ENCODE assay signal across 23 cellular contexts in the genomic region with DNA sequence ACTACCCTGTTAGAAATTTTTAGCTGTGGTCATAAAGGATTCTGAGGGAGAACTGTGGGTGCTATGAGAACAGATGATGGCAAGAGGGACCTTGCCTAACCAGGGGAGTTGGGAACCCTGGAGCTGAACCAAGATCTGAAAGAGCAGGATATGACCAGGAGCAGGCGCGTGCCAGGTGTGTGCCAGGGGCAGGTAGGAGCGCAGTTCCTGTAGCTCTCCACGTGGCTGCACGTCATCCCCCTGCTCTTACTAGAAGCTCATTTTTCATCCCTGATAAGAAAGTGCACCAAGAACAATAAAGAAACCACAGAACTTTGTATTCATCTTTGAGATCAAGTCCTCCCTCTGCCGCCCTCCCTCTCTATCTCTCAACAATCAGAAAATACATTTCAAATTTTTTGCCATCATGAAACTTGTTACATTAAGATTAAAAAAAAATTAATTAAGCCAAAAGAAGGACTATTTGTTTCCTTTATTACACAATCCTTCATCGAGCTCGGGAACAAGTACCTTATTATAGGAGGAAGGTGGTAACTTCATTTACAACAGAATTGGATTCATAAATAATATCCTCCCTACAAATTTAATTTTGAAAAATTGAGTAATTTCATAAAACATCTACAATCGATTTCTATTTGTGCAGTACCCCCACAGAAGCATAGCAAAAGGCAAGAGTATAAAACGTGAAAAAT.
"Had no signal": no experiment of that assay in that cellular context is flagged by ENCODE, and none has a peak within 500 bp of the region (broad histone marks: within the 10 kb centered on the region; RNA-seq: fewer than 3 reads in every experiment).

No MANE protein-coding gene starts in this region.

- H3K27ac ChIP-seq: adrenal gland, Peyer's patch had no signal

- ATAC-seq: activated CD4-positive, alpha-beta T cell treated with anti-CD3 and anti-CD28 coated beads for 36 hours; T-helper 17 cell had no signal

- H3K27me3 ChIP-seq: adrenal gland, Peyer's patch had no signal

- DNase-seq: activated B cell treated with CpG ODN at 0.5 μM for 24 hours; activated CD4-positive, alpha-beta memory T cell treated with anti-CD3 and anti-CD28 coated beads, Interleukin-2, amount 10 ng/mL, durations not matched to agents 7 days and 5 days; activated CD4-positive, alpha-beta T cell treated with anti-CD3 and anti-CD28 coated beads for 36 hours; activated CD4-positive, alpha-beta T cell treated with anti-CD3 and anti-CD28 coated beads, Interleukin-2, amount 50 U/mL, for 1 hour; activated naive CD4-positive, alpha-beta T cell treated with anti-CD3 and anti-CD28 coated beads, Interleukin-2, amount 50 U/mL, for 16 hours; activated naive CD8-positive, alpha-beta T cell treated with anti-CD3 and anti-CD28 coated beads, Interleukin-2, amount 10 ng/mL, durations not matched to agents 7 days and 5 days; activated T-cell treated with anti-CD3 and anti-CD28 coated beads for 4 hours; activated T-cell treated with anti-CD3 and anti-CD28 coated beads, Interleukin-2, amount 50 U/mL, for 48 hours; adrenal gland; anterior cingulate cortex; Karpas-422; NCI-H146; NCI-H187 treated with DMSO at 0.1 percent for 48 hours; NCI-H2081 treated with DMSO at 0.1 percent for 48 hours; NCI-H2227 treated with DMSO at 0.1 percent for 48 hours; NCI-H446 treated with DMSO at 0.1 percent for 48 hours; NCI-H526; NCI-H82; OCI-M1; Peyer's patch; SHP77 treated with DMSO at 0.1 percent for 48 hours; T-helper 17 cell; T-helper 9 cell had no signal

- H3K4me1 ChIP-seq: adrenal gland, Peyer's patch had no signal

- H3K4me3 ChIP-seq: adrenal gland, Peyer's patch had no signal

- H3K9me3 ChIP-seq: adrenal gland, Peyer's patch had no signal

- H3K36me3 ChIP-seq: adrenal gland, Peyer's patch had no signal
